In the genomic region with DNA sequence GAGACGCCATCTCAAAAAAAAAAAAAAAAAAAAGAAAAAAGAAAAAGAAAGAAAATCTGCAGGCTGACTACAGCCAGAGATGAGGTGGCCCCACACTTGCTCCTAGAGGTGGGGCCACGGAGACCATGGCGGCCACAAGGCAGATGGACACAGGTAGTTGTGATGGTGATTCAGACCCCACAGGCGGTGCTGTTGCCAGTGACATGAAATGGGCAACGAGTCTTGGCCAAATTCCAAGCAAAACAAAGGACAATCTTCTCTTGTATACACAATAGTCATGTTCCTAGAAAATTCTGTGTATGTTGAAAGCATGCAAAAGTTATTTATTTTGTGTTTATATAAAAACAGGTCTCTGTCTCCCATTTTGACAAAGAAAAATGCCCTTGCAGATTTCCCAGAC, we compare ENCODE assay signal across 17 cellular contexts. TPM values are rescaled to one million over a fixed set of nuclear protein-coding genes. Genes with fewer than 3 reads are reported as not detected.
DNase-seq lines count a peak whose midpoint lies in the region; ATAC-seq lines count a peak whose summit lies in the region.
"Had no signal": no experiment of that assay in that cellular context is flagged by ENCODE, and none has a peak within 500 bp of the region (broad histone marks: within the 10 kb centered on the region; RNA-seq: fewer than 3 reads in every experiment).

No MANE protein-coding gene starts in this region.

- DNase-seq in SHP77 (lab: John Stamatoyannopoulos, UW), result peak; percentile 24 to 32
- DNase-seq in SHP77 treated with DMSO at 0.1 percent for 48 hours (lab: John Stamatoyannopoulos, UW), result no peak
- peak; percentile 92 for DNase-seq in NCI-H69 (lab: John Stamatoyannopoulos, UW)
- peak; percentile 70 for DNase-seq in dermis blood vessel endothelial cell
- no peak for DNase-seq in NOMO-1 treated with DMSO at 0.1 percent for 48 hours (lab: John Stamatoyannopoulos, UW; ENCODE audit: unreplicated experiment)
- no peak for DNase-seq in HuH-7.5 (ENCODE audit: low spot score)
- DNase-seq in T-helper 9 cell, result no peak
- DNase-seq: activated naive CD4-positive, alpha-beta T cell treated with Interleukin-2 at 50 U/mL for 16 hours; CD4-positive, alpha-beta T cell; GDM1; HCEC 1CT; NCI-H1048; NCI-H526; ovary had no signal

- ATAC-seq in GM18873 (IDR thresholded peaks at IDR 0.05; ENCODE audit: low FRiP score, unreplicated experiment), result no peak
- ATAC-seq: left lobe of liver; stimulated activated memory B cell treated with anti-CD40 and anti-IgM and Interleukin-4, amounts not matched to agents 10 μg/mL and 1 μg/mL and 100 μg/mL, for 72 hours had no signal

RNA-seq across cellular contexts. Expression of gene DAGLA, which starts 22.6 kb away (rescaled TPM):
- 4.4 and 4.7 TPM in 2 replicates for total RNA-seq in dermis blood vessel endothelial cell

Comparison
In these comparisons a context has a peak if more than half of its experiments do, and no peak if none do; other contexts are left out.
1. DNase-seq: peak in SHP77 (2 of 2), NCI-H69 (single experiment) and dermis blood vessel endothelial cell (single experiment); none in SHP77 treated with DMSO at 0.1 percent for 48 hours (single experiment), NOMO-1 treated with DMSO at 0.1 percent for 48 hours (single experiment), HuH-7.5 (single experiment) and T-helper 9 cell (single experiment).